ENCODE assay signal across 1 cellular context in the genomic region with DNA sequence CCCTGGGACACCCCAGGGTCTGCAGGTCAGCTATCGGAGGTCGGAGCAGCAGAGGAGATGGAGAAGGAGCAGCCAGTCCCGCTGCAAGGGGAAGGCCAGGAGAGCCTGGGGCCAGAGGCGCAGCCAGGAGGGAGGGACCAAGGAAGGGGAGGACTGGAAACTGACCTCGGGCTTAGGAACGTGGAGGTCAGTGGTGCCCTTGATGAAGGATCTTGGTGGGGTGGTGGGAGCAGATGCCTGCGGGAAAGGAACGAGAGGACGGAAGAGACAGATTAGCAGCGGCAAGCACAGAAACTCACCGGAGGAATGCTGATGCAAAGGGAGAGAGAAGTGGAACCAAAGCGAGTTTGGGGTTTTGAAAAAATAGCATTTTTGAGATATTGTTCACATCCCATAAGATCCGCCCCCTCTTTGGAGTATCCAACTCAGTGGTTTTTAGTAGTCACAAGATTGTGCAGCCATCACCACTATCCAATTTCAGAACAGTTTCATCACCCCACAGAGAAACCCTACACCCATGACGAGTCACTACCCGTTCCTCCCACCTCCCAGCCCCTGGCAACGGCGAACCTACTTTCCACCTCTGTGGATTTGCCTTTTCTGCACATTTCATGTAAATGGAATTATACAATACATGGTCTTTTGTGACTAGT.
TF ChIP-seq lines count a peak whose summit lies in the region.

No MANE protein-coding gene starts in this region.

TF ChIP-seq in K562, 482 proteins besides CTCF, POLR2A, EP300 and RAD21 (continued from another document and continues in another):
- TF ChIP-seq ZNF609 (CRISPR knock-in tag; IDR thresholded peaks at IDR 0.05; ENCODE audit: borderline replicate concordance) (no peak), NR2C2 (CRISPR knock-in tag; IDR thresholded peaks at IDR 0.05) (no peak), NR2C2 (tag; IDR thresholded peaks at IDR 0.05) (peak; percentile 65; the same call in 1 of the 2 replicates), TOE1 (IDR thresholded peaks at IDR 0.05; ENCODE audit: borderline replicate concordance) (peak; percentile 89), TOE1 (CRISPR knock-in tag; IDR thresholded peaks at IDR 0.05; ENCODE audit: borderline replicate concordance, low read depth) (no peak), POLR2AphosphoS5 (IDR thresholded peaks at IDR 0.05; ENCODE audit: control insufficient read depth, insufficient read depth, low read depth, low read length) (no peak), GTF2E2 (tag; IDR thresholded peaks at IDR 0.05) (0 out of 2 replicates have a peak, but pooled peaks have one; percentile 74), CXXC5 (CRISPR knock-in tag; IDR thresholded peaks at IDR 0.05) (peak; percentile 52), BRCA1 (IDR thresholded peaks at IDR 0.05) (no peak), BRCA1 (CRISPR knock-in tag; IDR thresholded peaks at IDR 0.05) (no peak), ZFPM2 (CRISPR knock-in tag; IDR thresholded peaks at IDR 0.05) (no peak), CTCFL (IDR thresholded peaks at IDR 0.05; ENCODE audit: borderline replicate concordance, insufficient read depth, low read depth, low read length, poor library complexity, severe bottlenecking) (no peak), ZFX (CRISPR knock-in tag; IDR thresholded peaks at IDR 0.05) (peak; percentile 42; the same call in 1 of the 2 replicates), ZNF23 (CRISPR knock-in tag; IDR thresholded peaks at IDR 0.05) (no peak), ZNF644 (tag; IDR thresholded peaks at IDR 0.05; ENCODE audit: low read depth) (no peak), CREM (IDR thresholded peaks at IDR 0.05; ENCODE audit: low read depth) (peak; percentile 77), ZNF232 (CRISPR knock-in tag; IDR thresholded peaks at IDR 0.05) (no peak), MBD2 (IDR thresholded peaks at IDR 0.05; ENCODE audit: borderline replicate concordance, low read depth) (no peak), SIRT6 (IDR thresholded peaks at IDR 0.05; ENCODE audit: low read depth, low read length) (no peak), FOSL1 (tag; conservative IDR thresholded peaks at IDR 0.05) (peak; percentile 72), ARNT (IDR thresholded peaks at IDR 0.05) (peak in 1 of 2 experiments; percentile 19; a peak in 1 of 4 replicates), MEIS2 (IDR thresholded peaks at IDR 0.05; ENCODE audit: partially characterized antibody) (peak; percentile 38), MCM2 (IDR thresholded peaks at IDR 0.05; ENCODE audit: low read depth) (no peak), HDAC8 (tag; IDR thresholded peaks at IDR 0.05) (peak; percentile 83; the same call in 1 of the 2 replicates), ZSCAN32 (CRISPR knock-in tag; IDR thresholded peaks at IDR 0.05) (0 out of 2 replicates have a peak, but pooled peaks have one; percentile 47), POLR2B (IDR thresholded peaks at IDR 0.05; ENCODE audit: low read depth, partially characterized antibody) (peak; percentile 69), FOXK1 (CRISPR knock-in tag; IDR thresholded peaks at IDR 0.05; ENCODE audit: borderline replicate concordance) (no peak), NR2F6 (CRISPR knock-in tag; IDR thresholded peaks at IDR 0.05) (no peak), POLR2H (tag; IDR thresholded peaks at IDR 0.05; ENCODE audit: low read depth) (peak; percentile 94), ZNF445 (CRISPR knock-in tag; IDR thresholded peaks at IDR 0.05; ENCODE audit: low read depth) (no peak), SAP30 (IDR thresholded peaks at IDR 0.05; ENCODE audit: borderline replicate concordance, insufficient read depth, low read depth, low read length, poor library complexity, severe bottlenecking) (no peak), ZNF785 (CRISPR knock-in tag; IDR thresholded peaks at IDR 0.05) (no peak), SIX5 (IDR thresholded peaks at IDR 0.05; ENCODE audit: borderline replicate concordance in 1 of 2, insufficient read depth in 1 of 2, low read depth in 1 of 2, low read length in 2 of 2) (0 out of 4 replicates have a peak, but pooled peaks of 1 of the 2 experiments have one; percentile 7), ZNF384 (IDR thresholded peaks at IDR 0.05; ENCODE audit: low read depth, low read length) (peak; percentile 45; the same call in 1 of the 2 replicates), CEBPB (tag; IDR thresholded peaks at IDR 0.05) (peak; percentile 82), TFE3 (CRISPR knock-in tag; IDR thresholded peaks at IDR 0.05) (no peak), MTA3 (IDR thresholded peaks at IDR 0.05; ENCODE audit: borderline replicate concordance) (0 out of 2 replicates have a peak, but pooled peaks have one; percentile 49), CTBP1 (IDR thresholded peaks at IDR 0.05; ENCODE audit: borderline replicate concordance) (peak; percentile 41; the same call in 1 of the 2 replicates), NFIX (CRISPR knock-in tag; IDR thresholded peaks at IDR 0.05; ENCODE audit: low read depth) (no peak), CHD1 (IDR thresholded peaks at IDR 0.05; ENCODE audit: low read length) (no peak), ZFP30 (CRISPR knock-in tag; IDR thresholded peaks at IDR 0.05; ENCODE audit: borderline replicate concordance) (no peak), MYC (IDR thresholded peaks at IDR 0.05; ENCODE audit: low read depth, low read length) (peak; percentile 50), MYC (CRISPR knock-in tag; IDR thresholded peaks at IDR 0.05; ENCODE audit: borderline replicate concordance, low read depth) (no peak), GABPB1 (CRISPR knock-in tag; IDR thresholded peaks at IDR 0.05) (no peak), MEF2A (IDR thresholded peaks at IDR 0.05; ENCODE audit: control insufficient read depth, low read depth, low read length) (no peak)
- TF ChIP-seq, protein P1, sequence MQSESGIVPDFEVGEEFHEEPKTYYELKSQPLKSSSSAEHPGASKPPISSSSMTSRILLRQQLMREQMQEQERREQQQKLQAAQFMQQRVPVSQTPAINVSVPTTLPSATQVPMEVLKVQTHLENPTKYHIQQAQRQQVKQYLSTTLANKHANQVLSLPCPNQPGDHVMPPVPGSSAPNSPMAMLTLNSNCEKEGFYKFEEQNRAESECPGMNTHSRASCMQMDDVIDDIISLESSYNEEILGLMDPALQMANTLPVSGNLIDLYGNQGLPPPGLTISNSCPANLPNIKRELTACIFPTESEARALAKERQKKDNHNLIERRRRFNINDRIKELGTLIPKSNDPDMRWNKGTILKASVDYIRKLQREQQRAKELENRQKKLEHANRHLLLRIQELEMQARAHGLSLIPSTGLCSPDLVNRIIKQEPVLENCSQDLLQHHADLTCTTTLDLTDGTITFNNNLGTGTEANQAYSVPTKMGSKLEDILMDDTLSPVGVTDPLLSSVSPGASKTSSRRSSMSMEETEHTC (IDR thresholded peaks at IDR 0.05): peak; percentile 29
- TF ChIP-seq, protein P2, sequence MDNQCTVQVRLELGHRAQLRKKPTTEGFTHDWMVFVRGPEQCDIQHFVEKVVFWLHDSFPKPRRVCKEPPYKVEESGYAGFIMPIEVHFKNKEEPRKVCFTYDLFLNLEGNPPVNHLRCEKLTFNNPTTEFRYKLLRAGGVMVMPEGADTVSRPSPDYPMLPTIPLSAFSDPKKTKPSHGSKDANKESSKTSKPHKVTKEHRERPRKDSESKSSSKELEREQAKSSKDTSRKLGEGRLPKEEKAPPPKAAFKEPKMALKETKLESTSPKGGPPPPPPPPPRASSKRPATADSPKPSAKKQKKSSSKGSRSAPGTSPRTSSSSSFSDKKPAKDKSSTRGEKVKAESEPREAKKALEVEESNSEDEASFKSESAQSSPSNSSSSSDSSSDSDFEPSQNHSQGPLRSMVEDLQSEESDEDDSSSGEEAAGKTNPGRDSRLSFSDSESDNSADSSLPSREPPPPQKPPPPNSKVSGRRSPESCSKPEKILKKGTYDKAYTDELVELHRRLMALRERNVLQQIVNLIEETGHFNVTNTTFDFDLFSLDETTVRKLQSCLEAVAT (IDR thresholded peaks at IDR 0.05): peak in 1 of 2 experiments; percentile 60; a peak in 2 of 4 replicates
- TF ChIP-seq, protein P3, sequence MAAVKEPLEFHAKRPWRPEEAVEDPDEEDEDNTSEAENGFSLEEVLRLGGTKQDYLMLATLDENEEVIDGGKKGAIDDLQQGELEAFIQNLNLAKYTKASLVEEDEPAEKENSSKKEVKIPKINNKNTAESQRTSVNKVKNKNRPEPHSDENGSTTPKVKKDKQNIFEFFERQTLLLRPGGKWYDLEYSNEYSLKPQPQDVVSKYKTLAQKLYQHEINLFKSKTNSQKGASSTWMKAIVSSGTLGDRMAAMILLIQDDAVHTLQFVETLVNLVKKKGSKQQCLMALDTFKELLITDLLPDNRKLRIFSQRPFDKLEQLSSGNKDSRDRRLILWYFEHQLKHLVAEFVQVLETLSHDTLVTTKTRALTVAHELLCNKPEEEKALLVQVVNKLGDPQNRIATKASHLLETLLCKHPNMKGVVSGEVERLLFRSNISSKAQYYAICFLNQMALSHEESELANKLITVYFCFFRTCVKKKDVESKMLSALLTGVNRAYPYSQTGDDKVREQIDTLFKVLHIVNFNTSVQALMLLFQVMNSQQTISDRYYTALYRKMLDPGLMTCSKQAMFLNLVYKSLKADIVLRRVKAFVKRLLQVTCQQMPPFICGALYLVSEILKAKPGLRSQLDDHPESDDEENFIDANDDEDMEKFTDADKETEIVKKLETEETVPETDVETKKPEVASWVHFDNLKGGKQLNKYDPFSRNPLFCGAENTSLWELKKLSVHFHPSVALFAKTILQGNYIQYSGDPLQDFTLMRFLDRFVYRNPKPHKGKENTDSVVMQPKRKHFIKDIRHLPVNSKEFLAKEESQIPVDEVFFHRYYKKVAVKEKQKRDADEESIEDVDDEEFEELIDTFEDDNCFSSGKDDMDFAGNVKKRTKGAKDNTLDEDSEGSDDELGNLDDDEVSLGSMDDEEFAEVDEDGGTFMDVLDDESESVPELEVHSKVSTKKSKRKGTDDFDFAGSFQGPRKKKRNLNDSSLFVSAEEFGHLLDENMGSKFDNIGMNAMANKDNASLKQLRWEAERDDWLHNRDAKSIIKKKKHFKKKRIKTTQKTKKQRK (IDR thresholded peaks at IDR 0.05; ENCODE audit: borderline replicate concordance, low read depth, low read length): no peak
- TF ChIP-seq, protein P4, sequence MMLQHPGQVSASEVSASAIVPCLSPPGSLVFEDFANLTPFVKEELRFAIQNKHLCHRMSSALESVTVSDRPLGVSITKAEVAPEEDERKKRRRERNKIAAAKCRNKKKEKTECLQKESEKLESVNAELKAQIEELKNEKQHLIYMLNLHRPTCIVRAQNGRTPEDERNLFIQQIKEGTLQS (IDR thresholded peaks at IDR 0.05): peak; percentile 97
- TF ChIP-seq, protein P4 (CRISPR knock-in tag; conservative IDR thresholded peaks at IDR 0.05): no peak
